ENCODE assay signal across 21 cellular contexts in genomic region chr18:46405832-46406538, GRCh38.
A peak's percentile ranks its signal among the peaks of the same experiment; 100 is the strongest.
DNase-seq lines count a peak whose midpoint lies in the region; ATAC-seq, FAIRE-seq and TF ChIP-seq lines count a peak whose summit lies in the region.
"Had no signal": no experiment of that assay in that cellular context is flagged by ENCODE, and none has a peak within 500 bp of the region (broad histone marks: within the 10 kb centered on the region; RNA-seq: fewer than 3 reads in every experiment).

No MANE protein-coding gene starts in this region.

- H3K4me1 Mint-ChIP-seq in stimulated activated naive CD8-positive, alpha-beta T cell treated with anti-CD3 and anti-CD28 coated beads, Interleukin-15, amount 100 ng/mL, for 72 hours, result peaks cover 7% of the 10 kb centered on the region
- peaks cover 18% of the 10 kb centered on the region for H3K4me1 Mint-ChIP-seq in HFFc6 (ENCODE audit: low read depth)
- H3K4me1 Mint-ChIP-seq: CD14-positive monocyte had no signal

- H3K27me3 Mint-ChIP-seq in stimulated activated naive CD8-positive, alpha-beta T cell treated with anti-CD3 and anti-CD28 coated beads, Interleukin-15, amount 100 ng/mL, for 72 hours, result no peaks in the 10 kb centered on the region
- H3K27me3 Mint-ChIP-seq in HFFc6 (ENCODE audit: insufficient read depth), result peaks cover 26% of the 10 kb centered on the region

- H3K9me3 ChIP-seq in H1 (ENCODE audit: insufficient read depth in 2 of 2, low read depth in 1 of 2, low read length in 1 of 2) (no peaks in the 10 kb centered on the region), neuronal stem cell (replicated peaks in 1 of 2; ENCODE audit: control insufficient read depth in 2 of 2, insufficient read depth in 1 of 2, low read depth in 1 of 2, low read length in 2 of 2) (no peaks in the 10 kb centered on the region), aorta (ENCODE audit: control insufficient read depth, low read length) (no peaks in the 10 kb centered on the region), MM.1S (replicated peaks; ENCODE audit: insufficient read depth, low read length) (no peaks in the 10 kb centered on the region)
- H3K9me3 ChIP-seq: MG63 had no signal

- H2AFZ ChIP-seq in H1 (ENCODE audit: low read length), result no peak overlapping the region
- H2AFZ ChIP-seq in neuronal stem cell (ENCODE audit: low read length), result no peak overlapping the region
- H2AFZ ChIP-seq in MM.1S (ENCODE audit: low read length), result no peak overlapping the region

- ATAC-seq in stimulated activated naive CD8-positive, alpha-beta T cell treated with anti-CD3 and anti-CD28 coated beads, Interleukin-15, amount 100 ng/mL, for 72 hours, result peak; percentile 23
- no peak for ATAC-seq in stimulated activated naive CD8-positive, alpha-beta T cell treated with anti-CD3 and anti-CD28 coated beads, Interleukin-15, Interleukin-2, amounts not matched to agents 100 U/mL and 50 U/mL, for 24 hours
- no peak for ATAC-seq in aorta (ENCODE audit: low FRiP score)

- H2BK12ac ChIP-seq in H1 (ENCODE audit: low read depth, low read length) (no peak overlapping the region; the same call in 1 of the 2 replicates), neuronal stem cell (ENCODE audit: low read length) (no peak overlapping the region)

- H2BK15ac ChIP-seq in H1 (ENCODE audit: low read length) (no peak overlapping the region), neuronal stem cell (ENCODE audit: low read length) (no peak overlapping the region)

- no peak overlapping the region for H3K4me3 Mint-ChIP-seq in stimulated activated naive CD8-positive, alpha-beta T cell treated with anti-CD3 and anti-CD28 coated beads, Interleukin-15, amount 100 ng/mL, for 72 hours
- H3K4me3 Mint-ChIP-seq in HFFc6, result no peak overlapping the region
- H3K4me3 Mint-ChIP-seq: CD14-positive monocyte had no signal

- H4K8ac ChIP-seq in H1 (ENCODE audit: extremely low read depth, insufficient read depth, low read length) (no peak overlapping the region), neuronal stem cell (ENCODE audit: low read depth, low read length) (no peak overlapping the region)

- H3K14ac ChIP-seq in H1 (ENCODE audit: insufficient read length), result no peak overlapping the region
- H3K14ac ChIP-seq in neuronal stem cell (ENCODE audit: low read length), result no peak overlapping the region

- H3K27ac ChIP-seq in H1 (ENCODE audit: low read depth, low read length) (no peak overlapping the region), neuronal stem cell (replicated peaks; ENCODE audit: low read length) (no peak overlapping the region), aorta (ENCODE audit: low read depth in 1 of 2, low read length in 2 of 2) (no peak overlapping the region), MM.1S (ENCODE audit: low read length) (no peak overlapping the region)

- FAIRE-seq in H1 (lab: Jason Lieb, UNC), result no peak
- FAIRE-seq: GM12892 had no signal

- WGBS in H1 (ENCODE audit: extremely low coverage in 1 of 2, insufficient coverage in 1 of 2, insufficient read length in 1 of 2, insufficient replicate concordance in 2 of 2, low coverage in 1 of 2, low lambda C conversion rate in 2 of 2, missing lambda C conversion rate in 1 of 2), 2 experiments, result 92% methylated on average over 9 of the region's 9 CpGs; no CpG with 5 or more reads in 1 of the 2 experiments
- no CpG with 5 or more reads among the region's 9 CpGs for WGBS in neuronal stem cell (ENCODE audit: extremely low coverage in 2 of 2, insufficient read length in 2 of 2, insufficient replicate concordance in 1 of 2), 2 donors
- WGBS in aorta, 2 donors, result 87 to 98% methylated on average over 9 of the region's 9 CpGs

- no peak overlapping the region for H3K56ac ChIP-seq in H1 (replicated peaks; ENCODE audit: insufficient read length, low read depth, low read length)

- H3K4me3 ChIP-seq in H1 (ENCODE audit: extremely low read depth in 1 of 4, insufficient read depth in 2 of 4, low read depth in 3 of 4, low read length in 4 of 4) (no peak overlapping the region), neuronal stem cell (ENCODE audit: low read length in 2 of 2) (no peak overlapping the region), aorta (ENCODE audit: low read length in 2 of 2) (no peak overlapping the region), MM.1S (ENCODE audit: low read length) (no peak overlapping the region)
- H3K4me3 ChIP-seq: MG63 had no signal

- CTCF ChIA-PET in H1 (lab: Charles Lee; ENCODE audit: partially characterized antibody), result interaction anchor here (1.0 to 13.1 kb wide), 9 partner anchors 12 to 252 kb away, joined by 3 to 150 read pairs (median 5); no protein-coding TSS in a partner anchor

- H2AK5ac ChIP-seq in H1 (ENCODE audit: low read depth, low read length) (0 out of 2 replicates have a peak overlapping the region, but pooled peaks have one; percentile 61), neuronal stem cell (ENCODE audit: low read depth, low read length) (no peak overlapping the region)

- H3K27me3 ChIP-seq in H1 (replicated peaks in 1 of 4; ENCODE audit: control insufficient read depth in 3 of 4, extremely low read depth in 1 of 4, insufficient read depth in 3 of 4, low read length in 3 of 4) (no peaks in the 10 kb centered on the region), neuronal stem cell (ENCODE audit: control insufficient read depth in 3 of 3, insufficient read depth in 3 of 3, low read depth in 1 of 3, low read length in 3 of 3) (no peaks in the 10 kb centered on the region), aorta (ENCODE audit: control insufficient read depth in 1 of 2, insufficient read depth in 2 of 2, low read length in 1 of 2) (no peaks in the 10 kb centered on the region), MM.1S (replicated peaks; ENCODE audit: insufficient read depth, low read length) (no peaks in the 10 kb centered on the region)
- H3K27me3 ChIP-seq: MG63 had no signal

- H3K23ac ChIP-seq in H1 (ENCODE audit: insufficient read length) (no peak overlapping the region), neuronal stem cell (ENCODE audit: low read depth, low read length, poor library complexity) (no peak overlapping the region)

- no peak for TF ChIP-seq CTCF in H1 (IDR thresholded peaks at IDR 0.05; ENCODE audit: control extremely low read depth in 1 of 3, insufficient read depth in 1 of 3, low read depth in 1 of 3, low read length in 3 of 3)
- no peak for TF ChIP-seq CTCF in HFFc6 (IDR thresholded peaks at IDR 0.05)
- TF ChIP-seq CTCF in MM.1S (IDR thresholded peaks at IDR 0.05; ENCODE audit: low read length), result no peak

- H3K9me2 ChIP-seq in MM.1S (replicated peaks; ENCODE audit: insufficient read depth, low read length), result no peaks in the 10 kb centered on the region

- DNase-seq in stimulated activated naive CD8-positive, alpha-beta T cell treated with anti-CD3 and anti-CD28 coated beads, Interleukin-15, amount 100 ng/mL, for 72 hours, result no peak
- DNase-seq in stimulated activated naive CD8-positive, alpha-beta T cell treated with anti-CD3 and anti-CD28 coated beads, Interleukin-15, Interleukin-2, amounts not matched to agents 100 U/mL and 50 U/mL, for 24 hours, result no peak
- DNase-seq in H1 (ENCODE audit: low read depth in 1 of 2, low spot score in 2 of 2) (no peak), neuronal stem cell (ENCODE audit: low spot score) (no peak), aorta (peak; percentile 13 to 52), HFFc6 (no peak), MM.1S (no peak), SW 1271 (lab: John Stamatoyannopoulos, UW) (no peak)
- DNase-seq: Calu3, GF-D8, GOT3, HCEC 1CT, IMR-90, KG1, MG63, NCI-H1694, NCI-H2227 treated with DMSO at 0.1 percent for 48 hours, NCI-H510A, SIG-M5 had no signal

- H3K4ac ChIP-seq in H1 (replicated peaks; ENCODE audit: insufficient read length, low read depth, low read length), result no peak overlapping the region
- H3K4ac ChIP-seq in neuronal stem cell (ENCODE audit: low read length), result no peak overlapping the region

- no peaks in the 10 kb centered on the region for H3F3A ChIP-seq in MM.1S (ENCODE audit: insufficient read depth, low read length)

- no peaks in the 10 kb centered on the region for H3K36me3 Mint-ChIP-seq in HFFc6 (ENCODE audit: low read depth)
- H3K36me3 Mint-ChIP-seq: CD14-positive monocyte had no signal

- TF ChIP-seq POLR2A in H1 (IDR thresholded peaks at IDR 0.05; ENCODE audit: control extremely low read depth in 1 of 2, low read depth in 2 of 2, low read length in 2 of 2), result no peak

- POLR2A ChIA-PET in H1 (lab: Charles Lee; ENCODE audit: partially characterized antibody), result no interaction called here

- H3K79me1 ChIP-seq in H1 (ENCODE audit: low read depth, low read length), result no peaks in the 10 kb centered on the region
- peaks cover 8% of the 10 kb centered on the region for H3K79me1 ChIP-seq in neuronal stem cell (ENCODE audit: low read depth, low read length)

- TF ChIP-seq RAD21 in H1 (IDR thresholded peaks at IDR 0.05 in 1 of 2, conservative IDR thresholded peaks at IDR 0.05 in 1 of 2; ENCODE audit: low read depth in 2 of 2, low read length in 2 of 2), result no peak

- H3K4me1 ChIP-seq in H1 (replicated peaks in 1 of 4; ENCODE audit: control insufficient read depth in 3 of 4, insufficient read depth in 4 of 4, low read length in 3 of 4), result peaks cover 0 to 1% (median 0%) of the 10 kb centered on the region in 4 experiments; a peak in 2 of 7 replicates
- peaks cover 0 to 6% of the 10 kb centered on the region in 2 donors for H3K4me1 ChIP-seq in neuronal stem cell (ENCODE audit: control insufficient read depth in 2 of 2, insufficient read depth in 1 of 2, low read depth in 1 of 2, low read length in 2 of 2)
- H3K4me1 ChIP-seq in aorta (ENCODE audit: control insufficient read depth in 1 of 2, insufficient read depth in 2 of 2, low read length in 2 of 2), result no peaks in the 10 kb centered on the region
- H3K4me1 ChIP-seq in MM.1S (ENCODE audit: low read length), result no peaks in the 10 kb centered on the region

- H2BK120ac ChIP-seq in H1 (replicated peaks; ENCODE audit: low read depth, low read length), result no peak overlapping the region
- H2BK120ac ChIP-seq in neuronal stem cell (ENCODE audit: low read depth, low read length), result no peak overlapping the region

- H4K5ac ChIP-seq in H1 (ENCODE audit: insufficient read length, low read depth, low read length), result no peak overlapping the region

- intact Hi-C loops in aorta (cut with DNase I), result loop anchor here (10.0 kb wide), 2 partner anchors 151 to 231 kb away; a partner anchor contains a TSS

- H4K91ac ChIP-seq in H1 (replicated peaks; ENCODE audit: insufficient read length, low read length), result no peak overlapping the region
- H4K91ac ChIP-seq in neuronal stem cell (ENCODE audit: low read depth, low read length, poor library complexity), result no peak overlapping the region

- H4K20me1 ChIP-seq in H1 (replicated peaks in 1 of 2; ENCODE audit: control insufficient read depth in 1 of 2, insufficient read depth in 2 of 2, low read length in 2 of 2) (peaks cover 0 to 2% of the 10 kb centered on the region in 2 experiments), MM.1S (ENCODE audit: insufficient read depth, low read length) (no peaks in the 10 kb centered on the region)

- no peaks in the 10 kb centered on the region for H3K9me3 Mint-ChIP-seq in stimulated activated naive CD8-positive, alpha-beta T cell treated with anti-CD3 and anti-CD28 coated beads, Interleukin-15, amount 100 ng/mL, for 72 hours
- no peaks in the 10 kb centered on the region for H3K9me3 Mint-ChIP-seq in HFFc6

- H2BK5ac ChIP-seq in H1 (ENCODE audit: low read depth, low read length), result no peak overlapping the region
- H2BK5ac ChIP-seq in neuronal stem cell (ENCODE audit: low read length), result no peak overlapping the region

- H3K79me2 ChIP-seq in H1 (ENCODE audit: control insufficient read depth in 1 of 2, insufficient read depth in 2 of 2, low read length in 2 of 2), result no peaks in the 10 kb centered on the region
- H3K79me2 ChIP-seq in MM.1S (ENCODE audit: low read length), result no peaks in the 10 kb centered on the region

- no peak overlapping the region for H3K18ac ChIP-seq in H1 (ENCODE audit: extremely low read depth, low read length)
- peak overlapping the region; percentile 32 for H3K18ac ChIP-seq in neuronal stem cell (ENCODE audit: low read length)

- no peak overlapping the region for H3K4me2 ChIP-seq in H1 (ENCODE audit: insufficient read depth in 1 of 2, low read depth in 2 of 2, low read length in 2 of 2)
- no peak overlapping the region for H3K4me2 ChIP-seq in neuronal stem cell (ENCODE audit: insufficient read depth, low read length, poor library complexity, severe bottlenecking)
- no peak overlapping the region for H3K4me2 ChIP-seq in MM.1S (ENCODE audit: low read depth, low read length)

- H3K36me3 ChIP-seq in H1 (ENCODE audit: control insufficient read depth in 2 of 4, insufficient read depth in 4 of 4, low read length in 3 of 4), result no peaks in the 10 kb centered on the region
- peaks cover 0 to 7% of the 10 kb centered on the region in 2 donors for H3K36me3 ChIP-seq in neuronal stem cell (replicated peaks in 1 of 2; ENCODE audit: control insufficient read depth in 2 of 2, insufficient read depth in 2 of 2, low read length in 2 of 2)
- H3K36me3 ChIP-seq in aorta (ENCODE audit: control insufficient read depth in 1 of 2, insufficient read depth in 2 of 2, low read length in 1 of 2), result no peaks in the 10 kb centered on the region
- H3K36me3 ChIP-seq in MM.1S (replicated peaks; ENCODE audit: insufficient read depth, low read length), result no peaks in the 10 kb centered on the region
- H3K36me3 ChIP-seq: MG63 had no signal

- H3K9ac ChIP-seq in H1 (replicated peaks in 1 of 4; ENCODE audit: extremely low read depth in 1 of 4, low read depth in 3 of 4, low read length in 3 of 4), result no peak overlapping the region
- no peak overlapping the region for H3K9ac ChIP-seq in neuronal stem cell (ENCODE audit: low read depth, low read length, poor library complexity)
- no peak overlapping the region for H3K9ac ChIP-seq in MM.1S (ENCODE audit: low read length)

- no peak for TF ChIP-seq EP300 in H1 (IDR thresholded peaks at IDR 0.05; ENCODE audit: borderline replicate concordance in 1 of 2, low read depth in 2 of 2, low read length in 2 of 2)

- no peak overlapping the region for H3K27ac Mint-ChIP-seq in stimulated activated naive CD8-positive, alpha-beta T cell treated with anti-CD3 and anti-CD28 coated beads, Interleukin-15, amount 100 ng/mL, for 72 hours
- no peak overlapping the region for H3K27ac Mint-ChIP-seq in HFFc6
- H3K27ac Mint-ChIP-seq: CD14-positive monocyte had no signal

- peaks cover 4% of the 10 kb centered on the region; the same call in 1 of the 2 replicates for H3K23me2 ChIP-seq in H1 (ENCODE audit: low read depth, low read length)

- H2BK20ac ChIP-seq in H1 (ENCODE audit: low read length), result no peak overlapping the region

Comparison
In these comparisons a context has a peak if more than half of its experiments do, and no peak if none do; other contexts are left out.
1. DNase-seq: peak in aorta (2 of 2); none in stimulated activated naive CD8-positive, alpha-beta T cell treated with anti-CD3 and anti-CD28 coated beads, Interleukin-15, amount 100 ng/mL, for 72 hours (0 of 2), stimulated activated naive CD8-positive, alpha-beta T cell treated with anti-CD3 and anti-CD28 coated beads, Interleukin-15, Interleukin-2, amounts not matched to agents 100 U/mL and 50 U/mL, for 24 hours (single experiment), H1 (0 of 2), neuronal stem cell (single experiment), HFFc6 (single experiment), MM.1S (single experiment) and SW 1271 (0 of 2).